In the genomic region with DNA sequence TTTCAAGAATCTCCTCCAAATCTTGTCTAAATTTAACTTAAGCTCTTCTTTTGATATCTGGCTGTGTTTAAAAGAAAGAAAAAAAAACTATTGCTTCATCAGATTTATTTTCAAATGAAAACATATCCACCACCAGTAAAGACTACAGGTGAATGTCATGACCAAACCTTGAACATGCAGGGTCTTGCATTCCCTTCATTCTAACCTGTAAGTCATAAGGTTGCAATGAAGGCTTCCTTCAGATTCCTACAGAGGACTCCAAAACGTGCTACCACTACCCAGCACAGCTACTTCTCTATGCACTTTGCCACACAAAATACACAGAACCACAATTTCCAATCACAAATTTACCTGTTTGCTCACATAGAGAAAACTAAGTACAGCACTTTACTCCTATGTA, we compare ENCODE assay signal across 24 cellular contexts.
"Had no signal": no experiment of that assay in that cellular context is flagged by ENCODE, and none has a peak within 500 bp of the region (broad histone marks: within the 10 kb centered on the region; RNA-seq: fewer than 3 reads in every experiment).

No MANE protein-coding gene starts in this region.

- H3K27me3 ChIP-seq: Peyer's patch, SJSA1 had no signal

- H3K9me3 ChIP-seq: Peyer's patch, SJSA1 had no signal

- H3K4me1 ChIP-seq: Peyer's patch, SJSA1 had no signal

- DNase-seq: Kasumi-1; MM.1S; NCI-H1092 treated with DMSO at 0.1 percent for 48 hours; NCI-H1436; NCI-H187; NCI-H2029; NCI-H2081 treated with DMSO at 0.1 percent for 48 hours; NCI-H2171; NCI-H226; NCI-H446; NCI-H510A; NCI-H524 treated with DMSO at 0.1 percent for 48 hours; NCI-H69; NCI-H774; NK-92 treated with Interleukin-12 subunit alpha and Interleukin-12 subunit beta, amount 100 ng/mL, for 24 hours; PC-3; Peyer's patch; Right ventricle myocardium superior; RPMI8226; SIG-M5 had no signal

- H3K9ac ChIP-seq: KMS-11 had no signal

- ATAC-seq: K562, PC-3 had no signal

- H3K27ac ChIP-seq: KMS-11, SJSA1, SK-N-MC had no signal

- H3K36me3 ChIP-seq: SJSA1 had no signal

- H3K4me3 ChIP-seq: K562, Peyer's patch, SJSA1, SK-N-MC had no signal

- H3K4me2 ChIP-seq: KMS-11 had no signal
